In genomic region chrX:9166566-9166909, GRCh38 we compare ENCODE assay signal across 19 cellular contexts.
DNase-seq lines count a peak whose midpoint lies in the region; ATAC-seq and TF ChIP-seq lines count a peak whose summit lies in the region.
"Had no signal": no experiment of that assay in that cellular context is flagged by ENCODE, and none has a peak within 500 bp of the region (broad histone marks: within the 10 kb centered on the region; RNA-seq: fewer than 3 reads in every experiment).

No MANE protein-coding gene starts in this region.

- H3K4me3 ChIP-seq in SU-DHL-6 (ENCODE audit: insufficient read depth, low read length, poor library complexity, severe bottlenecking) = no peak overlapping the region
- H3K4me3 ChIP-seq: K562, left lung had no signal

- TF ChIP-seq CTCF in SU-DHL-6 (IDR thresholded peaks at IDR 0.05; ENCODE audit: insufficient read depth, low read length, poor library complexity, severe bottlenecking) = no peak

- H3K79me2 ChIP-seq in SU-DHL-6 (ENCODE audit: insufficient read depth, low read length) = no peaks in the 10 kb centered on the region

- peak overlapping the region; percentile 24 for H3K9ac ChIP-seq in SU-DHL-6 (ENCODE audit: low read length)

- H2AFZ ChIP-seq in SU-DHL-6 (ENCODE audit: low read depth, low read length, severe bottlenecking) = no peak overlapping the region

- no peaks in the 10 kb centered on the region for H3K27me3 ChIP-seq in SU-DHL-6 (ENCODE audit: low read length)
- H3K27me3 ChIP-seq: left lung had no signal

- ATAC-seq in left ventricle myocardium superior (no peak), GM19395 (IDR thresholded peaks at IDR 0.05; ENCODE audit: unreplicated experiment) (no peak)
- ATAC-seq: K562, left lung had no signal

- H3K9me2 ChIP-seq in SU-DHL-6 (replicated peaks; ENCODE audit: insufficient read depth, low read length) = no peaks in the 10 kb centered on the region

- DNase-seq in ACHN (peak; percentile 84), EH (ENCODE audit: low read depth) (peak; percentile 20), glomerular visceral epithelial cell (ENCODE audit: extremely low spot score) (peak; percentile 73), CD1c-positive myeloid dendritic cell (ENCODE audit: extremely low spot score) (no peak), left ventricle myocardium superior (no peak)
- no peak for DNase-seq in activated naive CD4-positive, alpha-beta T cell treated with anti-CD3 and anti-CD28 coated beads, Interleukin-2, amount 50 U/mL, for 16 hours
- DNase-seq: activated CD4-positive, alpha-beta T cell treated with anti-CD3 and anti-CD28 coated beads for 36 hours; activated T-cell treated with anti-CD3 and anti-CD28 coated beads, Interleukin-2, amount 50 U/mL, for 4 hours; aorta; caudate nucleus; DMS 273 treated with DMSO at 0.1 percent for 48 hours; head of caudate nucleus; left lung; NCI-H1694; NCI-H526; stimulated activated naive CD4-positive, alpha-beta T cell treated with Interleukin-2 at 50 U/mL for 16 hours had no signal

- no peaks in the 10 kb centered on the region for H4K20me1 ChIP-seq in SU-DHL-6 (ENCODE audit: low read depth, low read length)

- peaks cover 5% of the 10 kb centered on the region; the same call in 1 of the 2 replicates for H3K9me3 ChIP-seq in SU-DHL-6 (ENCODE audit: insufficient read depth, low read length)

- H3K4me2 ChIP-seq in SU-DHL-6 (ENCODE audit: low read depth, low read length, poor library complexity, severe bottlenecking) = peak overlapping the region; percentile 80

- no peaks in the 10 kb centered on the region for H3K36me3 ChIP-seq in SU-DHL-6 (ENCODE audit: low read length)
- H3K36me3 ChIP-seq: left lung had no signal

- peaks cover 31% of the 10 kb centered on the region for H3F3A ChIP-seq in SU-DHL-6 (ENCODE audit: insufficient read depth)

- peak overlapping the region; percentile 98 for H3K27ac ChIP-seq in SU-DHL-6 (ENCODE audit: low read depth, low read length)
- H3K27ac ChIP-seq: left lung had no signal

- in situ Hi-C loops in ACHN (cut with HindIII; ENCODE audit: low pct_ligation_motif_present, low pct_unique_long_range_greater_than_20kb, low sequenced_read_pairs) = no loop called here

- intact Hi-C loops in left ventricle myocardium superior (cut with micrococcal nuclease) = no loop called here

Comparison
In these comparisons a context has a peak if more than half of its experiments do, and no peak if none do; other contexts are left out.
1. DNase-seq: peak in ACHN (single experiment), EH (single experiment) and glomerular visceral epithelial cell (single experiment); none in CD1c-positive myeloid dendritic cell (single experiment), activated naive CD4-positive, alpha-beta T cell treated with anti-CD3 and anti-CD28 coated beads, Interleukin-2, amount 50 U/mL, for 16 hours (single experiment) and left ventricle myocardium superior (single experiment).